34 cellular contexts compared by ENCODE assay signal in genomic region chr9:98831636-98832035, GRCh38.
"Had no signal": no experiment of that assay in that cellular context is flagged by ENCODE, and none has a peak within 500 bp of the region (broad histone marks: within the 10 kb centered on the region; RNA-seq: fewer than 3 reads in every experiment).

No MANE protein-coding gene starts in this region.

- H3K27ac ChIP-seq: ascending aorta, cardiac muscle cell, VCaP had no signal

- H3K27ac Mint-ChIP-seq: activated B cell treated with CpG ODN at 0.5 μM for 24 hours; activated CD4-positive, alpha-beta memory T cell treated with anti-CD3 and anti-CD28 coated beads for 36 hours; activated CD4-positive, alpha-beta T cell treated with anti-CD3 and anti-CD28 coated beads, Interleukin-2, amount 10 ng/mL, durations not matched to agents 24 days and 14 days; activated CD8-positive, alpha-beta T cell treated with anti-CD3 and anti-CD28 coated beads for 36 hours; activated naive CD4-positive, alpha-beta T cell treated with anti-CD3 and anti-CD28 coated beads for 36 hours; activated naive CD4-positive, alpha-beta T cell treated with anti-CD3 and anti-CD28 coated beads, Interleukin-2, amount 50 U/mL, for 72 hours; activated naive CD8-positive, alpha-beta T cell treated with anti-CD3 and anti-CD28 coated beads for 36 hours; activated T-cell treated with anti-CD3 and anti-CD28 coated beads, Interleukin-2, amount 50 U/mL, for 72 hours; activated T-helper 1 cell treated with anti-CD3 and anti-CD28 coated beads, Interleukin-12 subunit alpha, Interleukin-12 subunit beta, Interleukin-2, Interleukin-4 antibody, amounts not matched to agents 30 ng/mL and 10 ng/mL and 1 ng/mL, durations not matched to agents 14 hours and 24 hours and 36 hours; activated T-helper 17 cell treated with anti-CD3 and anti-CD28 coated beads, Interleukin-2, amount 50 U/mL, for 72 hours; brain; T-helper 1 cell treated with Interleukin-12 subunit alpha and Interleukin-12 subunit beta and Interleukin-4 antibody, amounts not matched to agents 30 μg/mL and 1 μg/mL, for 36 hours; T-helper 2 cell treated with Interferon-gamma antibody and Interleukin-4, amounts not matched to agents 5 μg/mL and 100 μg/mL, for 36 hours had no signal

- H3K4me1 Mint-ChIP-seq: activated B cell treated with CpG ODN at 0.5 μM for 24 hours; activated CD4-positive, alpha-beta T cell treated with anti-CD3 and anti-CD28 coated beads, Interleukin-2, amount 10 ng/mL, durations not matched to agents 24 days and 14 days; activated naive CD8-positive, alpha-beta T cell treated with anti-CD3 and anti-CD28 coated beads for 36 hours; activated T-helper 17 cell treated with anti-CD3 and anti-CD28 coated beads, Interleukin-2, amount 50 U/mL, for 72 hours; brain had no signal

- H3K9me3 ChIP-seq: ascending aorta had no signal

- H3K9me3 Mint-ChIP-seq: activated B cell treated with CpG ODN at 0.5 μM for 24 hours; activated CD4-positive, alpha-beta memory T cell treated with anti-CD3 and anti-CD28 coated beads for 36 hours; activated CD4-positive, alpha-beta T cell treated with anti-CD3 and anti-CD28 coated beads, Interleukin-2, amount 10 ng/mL, durations not matched to agents 24 days and 14 days; activated CD8-positive, alpha-beta T cell treated with anti-CD3 and anti-CD28 coated beads for 36 hours; activated naive CD4-positive, alpha-beta T cell treated with anti-CD3 and anti-CD28 coated beads for 36 hours; activated naive CD4-positive, alpha-beta T cell treated with anti-CD3 and anti-CD28 coated beads, Interleukin-2, amount 50 U/mL, for 72 hours; activated naive CD8-positive, alpha-beta T cell treated with anti-CD3 and anti-CD28 coated beads for 36 hours; activated T-cell treated with anti-CD3 and anti-CD28 coated beads, Interleukin-2, amount 50 U/mL, for 4 hours; activated T-cell treated with anti-CD3 and anti-CD28 coated beads, Interleukin-2, amount 50 U/mL, for 72 hours; activated T-helper 1 cell treated with anti-CD3 and anti-CD28 coated beads, Interleukin-12 subunit alpha, Interleukin-12 subunit beta, Interleukin-2, Interleukin-4 antibody, amounts not matched to agents 30 ng/mL and 10 ng/mL and 1 ng/mL, durations not matched to agents 14 hours and 24 hours and 36 hours; activated T-helper 17 cell treated with anti-CD3 and anti-CD28 coated beads, Interleukin-2, amount 50 U/mL, for 72 hours; brain; T-helper 1 cell treated with Interleukin-12 subunit alpha and Interleukin-12 subunit beta and Interleukin-4 antibody, amounts not matched to agents 30 μg/mL and 1 μg/mL, for 36 hours; T-helper 2 cell treated with Interferon-gamma antibody and Interleukin-4, amounts not matched to agents 5 μg/mL and 100 μg/mL, for 36 hours had no signal

- H3K27me3 Mint-ChIP-seq: activated B cell treated with CpG ODN at 0.5 μM for 24 hours; activated CD4-positive, alpha-beta memory T cell treated with anti-CD3 and anti-CD28 coated beads for 36 hours; activated CD4-positive, alpha-beta T cell treated with anti-CD3 and anti-CD28 coated beads, Interleukin-2, amount 10 ng/mL, durations not matched to agents 24 days and 14 days; activated CD8-positive, alpha-beta T cell treated with anti-CD3 and anti-CD28 coated beads for 36 hours; activated naive CD8-positive, alpha-beta T cell treated with anti-CD3 and anti-CD28 coated beads for 36 hours; activated T-helper 17 cell treated with anti-CD3 and anti-CD28 coated beads, Interleukin-2, amount 50 U/mL, for 72 hours had no signal

- H3K36me3 Mint-ChIP-seq: activated naive CD4-positive, alpha-beta T cell treated with anti-CD3 and anti-CD28 coated beads, Interleukin-2, amount 50 U/mL, for 72 hours; brain had no signal

- H3K36me3 ChIP-seq: ascending aorta, cardiac muscle cell had no signal

- DNase-seq: activated B cell treated with CpG ODN at 0.5 μM for 24 hours; activated CD4-positive, alpha-beta memory T cell treated with anti-CD3 and anti-CD28 coated beads for 36 hours; activated CD4-positive, alpha-beta T cell treated with anti-CD3 and anti-CD28 coated beads for 4 hours; activated CD4-positive, alpha-beta T cell treated with anti-CD3 and anti-CD28 coated beads, Interleukin-2, amount 10 ng/mL, durations not matched to agents 24 days and 14 days; activated CD4-positive, alpha-beta T cell treated with anti-CD3 and anti-CD28 coated beads, Interleukin-2, amount 50 U/mL, for 1 hour; activated CD4-positive, alpha-beta T cell treated with anti-CD3 and anti-CD28 coated beads, Interleukin-2, amount 50 U/mL, for 4 hours; activated CD4-positive, CD25-positive, alpha-beta regulatory T cell treated with anti-CD3 and anti-CD28 coated beads, Interleukin-2, amount 50 U/mL, for 72 hours; activated CD8-positive, alpha-beta memory T cell treated with anti-CD3 and anti-CD28 coated beads, Interleukin-2, amount 50 U/mL, for 4 hours; activated CD8-positive, alpha-beta T cell treated with anti-CD3 and anti-CD28 coated beads for 36 hours; activated effector memory CD4-positive, alpha-beta T cell treated with anti-CD3 and anti-CD28 coated beads, Interleukin-2, amount 50 U/mL, for 16 hours; activated gamma-delta T cell treated with Interleukin-2 at 50 U/mL for 16 hours; activated naive CD4-positive, alpha-beta T cell; activated naive CD4-positive, alpha-beta T cell treated with anti-CD3 and anti-CD28 coated beads for 36 hours; activated naive CD4-positive, alpha-beta T cell treated with anti-CD3 and anti-CD28 coated beads, Interleukin-2, amount 50 U/mL, for 16 hours; activated naive CD8-positive, alpha-beta T cell treated with anti-CD3 and anti-CD28 coated beads for 36 hours; activated T-cell treated with anti-CD3 and anti-CD28 coated beads for 4 hours; activated T-cell treated with anti-CD3 and anti-CD28 coated beads, Interleukin-2, amount 50 U/mL, for 1 hour; activated T-cell treated with anti-CD3 and anti-CD28 coated beads, Interleukin-2, amount 50 U/mL, for 4 hours; activated T-cell treated with anti-CD3 and anti-CD28 coated beads, Interleukin-2, amount 50 U/mL, for 72 hours; amygdala; anterior cingulate cortex; central memory CD4-positive, alpha-beta T cell; T-helper 1 cell; T-helper 2 cell; T-helper 9 cell had no signal

- H3K4me3 ChIP-seq: ascending aorta, cardiac muscle cell had no signal

- H3K27me3 ChIP-seq: ascending aorta, cardiac muscle cell had no signal

- H3K4me1 ChIP-seq: ascending aorta had no signal

- H3K4me3 Mint-ChIP-seq: activated B cell treated with CpG ODN at 0.5 μM for 24 hours; activated CD4-positive, alpha-beta memory T cell treated with anti-CD3 and anti-CD28 coated beads for 36 hours; activated CD4-positive, alpha-beta T cell treated with anti-CD3 and anti-CD28 coated beads, Interleukin-2, amount 10 ng/mL, durations not matched to agents 24 days and 14 days; activated CD8-positive, alpha-beta T cell treated with anti-CD3 and anti-CD28 coated beads for 36 hours; activated naive CD4-positive, alpha-beta T cell treated with anti-CD3 and anti-CD28 coated beads for 36 hours; activated naive CD8-positive, alpha-beta T cell treated with anti-CD3 and anti-CD28 coated beads for 36 hours; activated T-cell treated with anti-CD3 and anti-CD28 coated beads, Interleukin-2, amount 50 U/mL, for 4 hours; activated T-cell treated with anti-CD3 and anti-CD28 coated beads, Interleukin-2, amount 50 U/mL, for 72 hours; activated T-helper 1 cell treated with anti-CD3 and anti-CD28 coated beads, Interleukin-12 subunit alpha, Interleukin-12 subunit beta, Interleukin-2, Interleukin-4 antibody, amounts not matched to agents 30 ng/mL and 10 ng/mL and 1 ng/mL, durations not matched to agents 14 hours and 24 hours and 36 hours; activated T-helper 17 cell treated with anti-CD3 and anti-CD28 coated beads, Interleukin-2, amount 50 U/mL, for 72 hours; brain; T-helper 1 cell treated with Interleukin-12 subunit alpha and Interleukin-12 subunit beta and Interleukin-4 antibody, amounts not matched to agents 30 μg/mL and 1 μg/mL, for 36 hours; T-helper 2 cell treated with Interferon-gamma antibody and Interleukin-4, amounts not matched to agents 5 μg/mL and 100 μg/mL, for 36 hours had no signal
